Comparison of ENCODE assay signal across 20 cellular contexts in the genomic region with DNA sequence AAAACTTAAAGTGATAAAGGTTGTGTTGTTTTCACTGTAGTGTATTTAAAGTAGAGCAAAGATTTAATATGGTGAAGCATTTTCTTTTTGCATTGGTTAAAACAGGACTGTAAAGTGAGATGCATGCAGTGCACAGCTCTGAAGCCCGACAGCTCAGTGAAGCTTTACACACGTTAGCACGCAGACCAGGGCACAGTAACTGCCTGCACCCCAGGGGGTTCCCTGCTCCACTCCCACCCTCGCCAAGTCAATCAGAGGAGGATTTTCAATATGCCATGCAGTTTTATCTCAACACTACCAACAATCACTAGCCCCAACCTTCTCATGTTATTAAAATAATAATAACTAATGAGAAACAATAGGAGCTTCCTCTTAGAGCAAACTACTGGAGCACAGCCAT. TPM values are rescaled to one million over a fixed set of nuclear protein-coding genes. Genes with fewer than 3 reads are reported as not detected.
DNase-seq lines count a peak whose midpoint lies in the region; ATAC-seq and TF ChIP-seq lines count a peak whose summit lies in the region.
"Had no signal": no experiment of that assay in that cellular context is flagged by ENCODE, and none has a peak within 500 bp of the region (broad histone marks: within the 10 kb centered on the region; RNA-seq: fewer than 3 reads in every experiment).

No MANE protein-coding gene starts in this region.

- peaks cover 19% of the 10 kb centered on the region for H3K4me1 Mint-ChIP-seq in endodermal cell
- peaks cover 28% of the 10 kb centered on the region for H3K4me1 Mint-ChIP-seq in CD4-positive, alpha-beta T cell (ENCODE audit: low read depth)

- H3K27ac ChIP-seq in BLaER1 treated with 17β-estradiol and CSF1 and Interleukin-3, amounts not matched to agents 10 nM and 100 nM = 0 out of 22 replicates have a peak overlapping the region, but pooled peaks of 2 of the 11 experiments have one; percentile 35 to 39
- peak overlapping the region; percentile 17; the same call in 1 of the 2 replicates for H3K27ac ChIP-seq in HL-60 (replicated peaks)
- no peak overlapping the region for H3K27ac ChIP-seq in RWPE2 (ENCODE audit: poor library complexity, severe bottlenecking)
- H3K27ac ChIP-seq in endodermal cell (ENCODE audit: low read depth, low read length) = no peak overlapping the region
- no peak overlapping the region for H3K27ac ChIP-seq in CD4-positive, alpha-beta T cell (ENCODE audit: low read depth, low read length)

- H3K4me3 Mint-ChIP-seq in endodermal cell = no peak overlapping the region
- no peak overlapping the region for H3K4me3 Mint-ChIP-seq in CD4-positive, alpha-beta T cell
- H3K4me3 Mint-ChIP-seq: CD8-positive, alpha-beta T cell; H9; T-helper 1 cell treated with Interleukin-12 subunit alpha and Interleukin-12 subunit beta and Interleukin-4 antibody, amounts not matched to agents 30 μg/mL and 1 μg/mL, for 36 hours had no signal

- TF ChIP-seq CTCF in HL-60 (IDR thresholded peaks at IDR 0.05; ENCODE audit: insufficient read depth, low read length) = no peak
- no peak for TF ChIP-seq CTCF in RWPE2 (IDR thresholded peaks at IDR 0.05; ENCODE audit: poor library complexity, severe bottlenecking)
- no peak for TF ChIP-seq CTCF in endodermal cell (conservative IDR thresholded peaks at IDR 0.05)
- TF ChIP-seq CTCF in CD4-positive, alpha-beta T cell (IDR thresholded peaks at IDR 0.05) = no peak

- peaks cover 61 to 80% (median 74%) of the 10 kb centered on the region in 10 experiments for H3K4me1 ChIP-seq in BLaER1 treated with 17β-estradiol and CSF1 and Interleukin-3, amounts not matched to agents 10 nM and 100 nM
- H3K4me1 ChIP-seq in RWPE2 (ENCODE audit: insufficient read depth, poor library complexity, severe bottlenecking) = peaks cover 16% of the 10 kb centered on the region
- peaks cover 3% of the 10 kb centered on the region for H3K4me1 ChIP-seq in endodermal cell (ENCODE audit: control insufficient read depth, insufficient read depth, low read length)

- DNase-seq in HL-60 (ENCODE audit: low read depth in 1 of 2, low spot score in 1 of 2) (no peak), RWPE2 (ENCODE audit: low spot score) (peak; percentile 52), endodermal cell (peak; percentile 53), DMS153 (lab: John Stamatoyannopoulos, UW) (no peak), NCI-H1694 (lab: John Stamatoyannopoulos, UW) (no peak)
- DNase-seq in CD4-positive, alpha-beta T cell = no peak
- DNase-seq: CD8-positive, alpha-beta T cell; DND-41; H9; NCI-H2029 treated with DMSO at 0.1 percent for 48 hours; NCI-H526 treated with DMSO at 0.1 percent for 48 hours; RPMI8226; SIG-M5; SK-N-SH; SW 1271 had no signal

- POLR2A ChIA-PET in CD4-positive, alpha-beta T cell (lab: Charles Lee) = no interaction called here

- peaks cover 0 to 12% (median 8%) of the 10 kb centered on the region in 11 experiments; a peak in 15 of 22 replicates for H3K9me3 ChIP-seq in BLaER1 treated with 17β-estradiol and CSF1 and Interleukin-3, amounts not matched to agents 10 nM and 100 nM (replicated peaks in 1 of 11)
- H3K9me3 ChIP-seq in RWPE2 (ENCODE audit: severe bottlenecking) (no peaks in the 10 kb centered on the region), endodermal cell (ENCODE audit: control insufficient read depth, low read length) (peaks cover 4% of the 10 kb centered on the region)
- H3K9me3 ChIP-seq in CD4-positive, alpha-beta T cell (ENCODE audit: control insufficient read depth, low read length) = no peaks in the 10 kb centered on the region
- H3K9me3 ChIP-seq: SK-N-SH had no signal

- ATAC-seq in RWPE2 (ENCODE audit: low read depth) = no peak
- no peak for ATAC-seq in GM18868 (IDR thresholded peaks at IDR 0.05; ENCODE audit: unreplicated experiment)
- no peak for ATAC-seq in CD4-positive, alpha-beta T cell (ENCODE audit: poor library complexity)

- no peak overlapping the region for H3K27ac Mint-ChIP-seq in endodermal cell
- H3K27ac Mint-ChIP-seq in CD4-positive, alpha-beta T cell = no peak overlapping the region
- H3K27ac Mint-ChIP-seq: CD8-positive, alpha-beta T cell had no signal

- H3K9ac ChIP-seq in BLaER1 treated with 17β-estradiol and CSF1 and Interleukin-3, amounts not matched to agents 10 nM and 100 nM = no peak overlapping the region
- no peak overlapping the region for H3K9ac ChIP-seq in endodermal cell (ENCODE audit: extremely low read depth, low read length, poor library complexity, severe bottlenecking)
- H3K9ac ChIP-seq: SK-N-SH had no signal

- no peaks in the 10 kb centered on the region for H3K27me3 ChIP-seq in BLaER1 treated with 17β-estradiol and CSF1 and Interleukin-3, amounts not matched to agents 10 nM and 100 nM
- no peaks in the 10 kb centered on the region for H3K27me3 ChIP-seq in HL-60 (ENCODE audit: insufficient read depth, poor library complexity, severe bottlenecking)
- no peaks in the 10 kb centered on the region for H3K27me3 ChIP-seq in RWPE2 (ENCODE audit: insufficient read depth, poor library complexity, severe bottlenecking)
- no peaks in the 10 kb centered on the region for H3K27me3 ChIP-seq in endodermal cell (ENCODE audit: control insufficient read depth, insufficient read depth, low read length, poor library complexity, severe bottlenecking)
- no peaks in the 10 kb centered on the region for H3K27me3 ChIP-seq in CD4-positive, alpha-beta T cell (ENCODE audit: control insufficient read depth, insufficient read depth, low read length)

- intact Hi-C loops in CD4-positive, alpha-beta T cell (cut with DNase I, micrococcal nuclease) = loop anchor here (1.0 to 5.0 kb wide), 3 partner anchors 42 to 158 kb away; no protein-coding TSS in a partner anchor

- H3K9me3 Mint-ChIP-seq in endodermal cell = peaks cover 8% of the 10 kb centered on the region
- no peaks in the 10 kb centered on the region for H3K9me3 Mint-ChIP-seq in CD4-positive, alpha-beta T cell
- H3K9me3 Mint-ChIP-seq: CD8-positive, alpha-beta T cell; T-helper 1 cell treated with Interleukin-12 subunit alpha and Interleukin-12 subunit beta and Interleukin-4 antibody, amounts not matched to agents 30 μg/mL and 1 μg/mL, for 36 hours had no signal

- H3K27me3 Mint-ChIP-seq in endodermal cell (ENCODE audit: insufficient read depth) = no peaks in the 10 kb centered on the region
- no peaks in the 10 kb centered on the region for H3K27me3 Mint-ChIP-seq in CD4-positive, alpha-beta T cell

- CTCF ChIA-PET in CD4-positive, alpha-beta T cell (lab: Charles Lee) = interaction anchor here (1.5 kb wide), 1 partner anchor 68 kb away, joined by 6 read pairs; no protein-coding TSS in a partner anchor

- H3K36me3 ChIP-seq in BLaER1 treated with 17β-estradiol and CSF1 and Interleukin-3, amounts not matched to agents 10 nM and 100 nM = peaks cover 0 to 18% (median 0%) of the 10 kb centered on the region in 11 experiments; a peak in 8 of 22 replicates
- H3K36me3 ChIP-seq in RWPE2 (ENCODE audit: low read depth) (peaks cover 45% of the 10 kb centered on the region), endodermal cell (ENCODE audit: control insufficient read depth, insufficient read depth, low read length) (peaks cover 5% of the 10 kb centered on the region)

- H4K20me1 ChIP-seq in BLaER1 treated with 17β-estradiol and CSF1 and Interleukin-3, amounts not matched to agents 10 nM and 100 nM = peaks cover 0 to 10% (median 0%) of the 10 kb centered on the region in 11 experiments; a peak in 4 of 22 replicates

- 81 to 100% methylated on average over 3 to 4 of the region's 4 CpGs for WGBS in endodermal cell (ENCODE audit: insufficient coverage in 1 of 2, insufficient read length in 1 of 2), 2 experiments

- no peak overlapping the region for H3K4me3 ChIP-seq in BLaER1 treated with 17β-estradiol and CSF1 and Interleukin-3, amounts not matched to agents 10 nM and 100 nM
- H3K4me3 ChIP-seq in HL-60 (replicated peaks; ENCODE audit: insufficient read depth, low read length) (no peak overlapping the region), RWPE2 (ENCODE audit: severe bottlenecking) (no peak overlapping the region), endodermal cell (ENCODE audit: low read length) (no peak overlapping the region)

- peak overlapping the region in 6 of 11 experiments; percentile 38 to 77 (median 48); a peak in 6 of 22 replicates for H3K4me2 ChIP-seq in BLaER1 treated with 17β-estradiol and CSF1 and Interleukin-3, amounts not matched to agents 10 nM and 100 nM
- H3K4me2 ChIP-seq: SK-N-SH had no signal

- peaks cover 17% of the 10 kb centered on the region for H3K36me3 Mint-ChIP-seq in endodermal cell (ENCODE audit: low read depth)
- H3K36me3 Mint-ChIP-seq in CD4-positive, alpha-beta T cell (ENCODE audit: low read depth) = peaks cover 78% of the 10 kb centered on the region

RNA-seq across cellular contexts. Expression of gene BCL2L10, which starts 28.1 kb away (rescaled TPM):
- total RNA-seq in endodermal cell = 1 to 10 TPM in 1 of 2 donors, not detected in 1; 1.5 TPM
- not detected for polyA plus RNA-seq in endodermal cell (2013, experiment 1 of 2)
- polyA plus RNA-seq in endodermal cell (2013, experiment 2 of 2) = 0.29 TPM
- total RNA-seq in CD4-positive, alpha-beta T cell = under 1 TPM; 0.20 to 0.55 TPM
- total RNA-seq: H9, M059J, NCI-H460 had no signal

RNA-seq across cellular contexts. Expression of gene GNB5, which starts 50.5 kb away (rescaled TPM):
- total RNA-seq in endodermal cell = 10 to 100 TPM; 19.1 to 20.7 TPM
- 18.2 TPM for polyA plus RNA-seq in endodermal cell (2013, experiment 1 of 2)
- polyA plus RNA-seq in endodermal cell (2013, experiment 2 of 2) = 15.7 TPM
- 10 to 100 TPM; 79.6 to 80.3 TPM for total RNA-seq in CD4-positive, alpha-beta T cell

Comparison
In these comparisons a context has a peak if more than half of its experiments do, and no peak if none do; other contexts are left out.
1. DNase-seq: peak in RWPE2 (single experiment) and endodermal cell (single experiment); none in HL-60 (0 of 2), DMS153 (single experiment), NCI-H1694 (single experiment) and CD4-positive, alpha-beta T cell (0 of 10).